Comparison of ENCODE assay signal across 1 cellular context in the genomic region with DNA sequence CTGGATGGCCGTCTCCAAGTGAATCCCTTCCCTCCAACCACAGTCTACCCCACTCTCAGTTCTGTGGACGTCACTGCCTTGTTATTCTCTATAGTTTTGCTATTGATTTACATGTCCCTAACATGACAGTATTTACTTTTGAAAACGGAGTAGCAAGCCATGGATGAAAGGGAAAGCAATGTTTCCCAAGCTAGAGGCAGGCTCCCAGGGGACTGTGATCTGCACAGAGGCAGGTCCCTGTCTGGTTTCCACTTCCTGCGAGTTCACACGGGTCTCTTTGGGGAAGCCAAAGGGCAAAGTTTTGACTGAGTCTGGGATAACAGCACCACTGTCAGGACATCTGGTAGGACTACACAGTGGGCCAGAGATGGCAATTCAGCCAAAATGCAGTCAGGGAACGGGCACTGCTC.
TF ChIP-seq lines count a peak whose summit lies in the region.

No MANE protein-coding gene starts in this region.

TF ChIP-seq in HepG2, 621 proteins besides CTCF, POLR2A, EP300 and RAD21 (continued from another document and continues in another):
- TF ChIP-seq, protein P1, sequence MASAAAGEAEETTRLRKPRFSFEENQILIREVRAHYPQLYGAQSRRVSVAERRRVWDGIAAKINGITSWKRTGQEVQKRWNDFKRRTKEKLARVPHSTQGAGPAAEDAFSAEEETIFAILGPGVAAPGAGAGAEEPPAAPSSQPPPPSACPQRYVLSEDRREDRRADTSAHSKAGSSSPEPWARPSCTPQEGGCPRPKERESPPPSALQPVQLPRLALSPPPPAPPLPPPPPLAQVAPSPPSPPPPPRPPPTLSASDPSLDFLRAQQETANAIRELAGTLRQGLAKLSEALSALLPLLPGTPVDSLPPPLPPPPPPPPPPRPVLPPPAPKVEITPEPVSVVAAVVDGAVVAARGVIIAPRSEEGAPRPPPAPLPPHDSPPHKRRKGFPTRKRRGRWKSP (CRISPR knock-in tag; IDR thresholded peaks at IDR 0.05) = no peak
- TF ChIP-seq, protein P2, sequence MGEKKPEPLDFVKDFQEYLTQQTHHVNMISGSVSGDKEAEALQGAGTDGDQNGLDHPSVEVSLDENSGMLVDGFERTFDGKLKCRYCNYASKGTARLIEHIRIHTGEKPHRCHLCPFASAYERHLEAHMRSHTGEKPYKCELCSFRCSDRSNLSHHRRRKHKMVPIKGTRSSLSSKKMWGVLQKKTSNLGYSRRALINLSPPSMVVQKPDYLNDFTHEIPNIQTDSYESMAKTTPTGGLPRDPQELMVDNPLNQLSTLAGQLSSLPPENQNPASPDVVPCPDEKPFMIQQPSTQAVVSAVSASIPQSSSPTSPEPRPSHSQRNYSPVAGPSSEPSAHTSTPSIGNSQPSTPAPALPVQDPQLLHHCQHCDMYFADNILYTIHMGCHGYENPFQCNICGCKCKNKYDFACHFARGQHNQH (CRISPR knock-in tag; IDR thresholded peaks at IDR 0.05) = no peak
- TF ChIP-seq, protein P3, sequence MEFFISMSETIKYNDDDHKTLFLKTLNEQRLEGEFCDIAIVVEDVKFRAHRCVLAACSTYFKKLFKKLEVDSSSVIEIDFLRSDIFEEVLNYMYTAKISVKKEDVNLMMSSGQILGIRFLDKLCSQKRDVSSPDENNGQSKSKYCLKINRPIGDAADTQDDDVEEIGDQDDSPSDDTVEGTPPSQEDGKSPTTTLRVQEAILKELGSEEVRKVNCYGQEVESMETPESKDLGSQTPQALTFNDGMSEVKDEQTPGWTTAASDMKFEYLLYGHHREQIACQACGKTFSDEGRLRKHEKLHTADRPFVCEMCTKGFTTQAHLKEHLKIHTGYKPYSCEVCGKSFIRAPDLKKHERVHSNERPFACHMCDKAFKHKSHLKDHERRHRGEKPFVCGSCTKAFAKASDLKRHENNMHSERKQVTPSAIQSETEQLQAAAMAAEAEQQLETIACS (CRISPR knock-in tag; IDR thresholded peaks at IDR 0.05) = no peak
- TF ChIP-seq SYNCRIP (IDR thresholded peaks at IDR 0.05; ENCODE audit: insufficient read depth, low read depth, low read length) (no peak), ZNF333 (CRISPR knock-in tag; IDR thresholded peaks at IDR 0.05; ENCODE audit: borderline replicate concordance) (no peak), ZBTB7B (CRISPR knock-in tag; IDR thresholded peaks at IDR 0.05) (no peak), ZKSCAN1 (IDR thresholded peaks at IDR 0.05; ENCODE audit: low read length) (no peak), ZSCAN25 (CRISPR knock-in tag; IDR thresholded peaks at IDR 0.05) (no peak), NFIB (CRISPR knock-in tag; IDR thresholded peaks at IDR 0.05; ENCODE audit: borderline replicate concordance) (no peak), ZNF326 (CRISPR knock-in tag; IDR thresholded peaks at IDR 0.05; ENCODE audit: borderline replicate concordance) (no peak), ATF1 (CRISPR knock-in tag; IDR thresholded peaks at IDR 0.05) (no peak), NR1H2 (CRISPR knock-in tag; IDR thresholded peaks at IDR 0.05; ENCODE audit: borderline replicate concordance, low read depth) (no peak), HOXD1 (CRISPR knock-in tag; IDR thresholded peaks at IDR 0.05) (no peak), ZNF83 (CRISPR knock-in tag; IDR thresholded peaks at IDR 0.05; ENCODE audit: borderline replicate concordance) (no peak), SAP130 (CRISPR knock-in tag; IDR thresholded peaks at IDR 0.05; ENCODE audit: low read depth) (peak; percentile 44; the same call in 1 of the 2 replicates), ARHGAP35 (CRISPR knock-in tag; IDR thresholded peaks at IDR 0.05; ENCODE audit: borderline replicate concordance) (no peak), MXI1 (IDR thresholded peaks at IDR 0.05; ENCODE audit: borderline replicate concordance, low read depth, low read length) (no peak), BRD4 (CRISPR knock-in tag; IDR thresholded peaks at IDR 0.05) (no peak), REL (CRISPR knock-in tag; conservative IDR thresholded peaks at IDR 0.05) (no peak), CHD2 (IDR thresholded peaks at IDR 0.05; ENCODE audit: low read depth, low read length) (no peak), SMAD9 (CRISPR knock-in tag; IDR thresholded peaks at IDR 0.05) (no peak), ZNF317 (CRISPR knock-in tag; IDR thresholded peaks at IDR 0.05) (no peak), ZNF160 (CRISPR knock-in tag; IDR thresholded peaks at IDR 0.05) (no peak), ZNF292 (CRISPR knock-in tag; IDR thresholded peaks at IDR 0.05; ENCODE audit: borderline replicate concordance, low read depth) (peak; percentile 59; the same call in 1 of the 2 replicates), ZNF879 (CRISPR knock-in tag; IDR thresholded peaks at IDR 0.05) (no peak), ZNF660 (CRISPR knock-in tag; IDR thresholded peaks at IDR 0.05; ENCODE audit: borderline replicate concordance, low read depth) (no peak), ZNF234 (CRISPR knock-in tag; conservative IDR thresholded peaks at IDR 0.05) (no peak), XRCC5 (optimal IDR thresholded peaks at IDR 0.05; ENCODE audit: low read length) (peak; percentile 49), SNAI1 (CRISPR knock-in tag; IDR thresholded peaks at IDR 0.05; ENCODE audit: borderline replicate concordance) (no peak), GTF3A (CRISPR knock-in tag; conservative IDR thresholded peaks at IDR 0.05) (no peak), STAG1 (CRISPR knock-in tag; IDR thresholded peaks at IDR 0.05) (peak; percentile 68)
- TF ChIP-seq, protein P4, sequence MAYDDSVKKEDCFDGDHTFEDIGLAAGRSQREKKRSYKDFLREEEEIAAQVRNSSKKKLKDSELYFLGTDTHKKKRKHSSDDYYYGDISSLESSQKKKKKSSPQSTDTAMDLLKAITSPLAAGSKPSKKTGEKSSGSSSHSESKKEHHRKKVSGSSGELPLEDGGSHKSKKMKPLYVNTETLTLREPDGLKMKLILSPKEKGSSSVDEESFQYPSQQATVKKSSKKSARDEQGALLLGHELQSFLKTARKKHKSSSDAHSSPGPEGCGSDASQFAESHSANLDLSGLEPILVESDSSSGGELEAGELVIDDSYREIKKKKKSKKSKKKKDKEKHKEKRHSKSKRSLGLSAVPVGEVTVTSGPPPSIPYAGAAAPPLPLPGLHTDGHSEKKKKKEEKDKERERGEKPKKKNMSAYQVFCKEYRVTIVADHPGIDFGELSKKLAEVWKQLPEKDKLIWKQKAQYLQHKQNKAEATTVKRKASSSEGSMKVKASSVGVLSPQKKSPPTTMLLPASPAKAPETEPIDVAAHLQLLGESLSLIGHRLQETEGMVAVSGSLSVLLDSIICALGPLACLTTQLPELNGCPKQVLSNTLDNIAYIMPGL (CRISPR knock-in tag; IDR thresholded peaks at IDR 0.05; ENCODE audit: borderline replicate concordance in 1 of 2, low read depth in 1 of 2) = peak in 1 of 2 experiments; percentile 30; a peak in 2 of 4 replicates
- TF ChIP-seq, protein P5, sequence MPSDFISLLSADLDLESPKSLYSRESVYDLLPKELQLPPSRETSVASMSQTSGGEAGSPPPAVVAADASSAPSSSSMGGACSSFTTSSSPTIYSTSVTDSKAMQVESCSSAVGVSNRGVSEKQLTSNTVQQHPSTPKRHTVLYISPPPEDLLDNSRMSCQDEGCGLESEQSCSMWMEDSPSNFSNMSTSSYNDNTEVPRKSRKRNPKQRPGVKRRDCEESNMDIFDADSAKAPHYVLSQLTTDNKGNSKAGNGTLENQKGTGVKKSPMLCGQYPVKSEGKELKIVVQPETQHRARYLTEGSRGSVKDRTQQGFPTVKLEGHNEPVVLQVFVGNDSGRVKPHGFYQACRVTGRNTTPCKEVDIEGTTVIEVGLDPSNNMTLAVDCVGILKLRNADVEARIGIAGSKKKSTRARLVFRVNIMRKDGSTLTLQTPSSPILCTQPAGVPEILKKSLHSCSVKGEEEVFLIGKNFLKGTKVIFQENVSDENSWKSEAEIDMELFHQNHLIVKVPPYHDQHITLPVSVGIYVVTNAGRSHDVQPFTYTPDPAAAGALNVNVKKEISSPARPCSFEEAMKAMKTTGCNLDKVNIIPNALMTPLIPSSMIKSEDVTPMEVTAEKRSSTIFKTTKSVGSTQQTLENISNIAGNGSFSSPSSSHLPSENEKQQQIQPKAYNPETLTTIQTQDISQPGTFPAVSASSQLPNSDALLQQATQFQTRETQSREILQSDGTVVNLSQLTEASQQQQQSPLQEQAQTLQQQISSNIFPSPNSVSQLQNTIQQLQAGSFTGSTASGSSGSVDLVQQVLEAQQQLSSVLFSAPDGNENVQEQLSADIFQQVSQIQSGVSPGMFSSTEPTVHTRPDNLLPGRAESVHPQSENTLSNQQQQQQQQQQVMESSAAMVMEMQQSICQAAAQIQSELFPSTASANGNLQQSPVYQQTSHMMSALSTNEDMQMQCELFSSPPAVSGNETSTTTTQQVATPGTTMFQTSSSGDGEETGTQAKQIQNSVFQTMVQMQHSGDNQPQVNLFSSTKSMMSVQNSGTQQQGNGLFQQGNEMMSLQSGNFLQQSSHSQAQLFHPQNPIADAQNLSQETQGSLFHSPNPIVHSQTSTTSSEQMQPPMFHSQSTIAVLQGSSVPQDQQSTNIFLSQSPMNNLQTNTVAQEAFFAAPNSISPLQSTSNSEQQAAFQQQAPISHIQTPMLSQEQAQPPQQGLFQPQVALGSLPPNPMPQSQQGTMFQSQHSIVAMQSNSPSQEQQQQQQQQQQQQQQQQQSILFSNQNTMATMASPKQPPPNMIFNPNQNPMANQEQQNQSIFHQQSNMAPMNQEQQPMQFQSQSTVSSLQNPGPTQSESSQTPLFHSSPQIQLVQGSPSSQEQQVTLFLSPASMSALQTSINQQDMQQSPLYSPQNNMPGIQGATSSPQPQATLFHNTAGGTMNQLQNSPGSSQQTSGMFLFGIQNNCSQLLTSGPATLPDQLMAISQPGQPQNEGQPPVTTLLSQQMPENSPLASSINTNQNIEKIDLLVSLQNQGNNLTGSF (CRISPR knock-in tag; IDR thresholded peaks at IDR 0.05) = no peak
- TF ChIP-seq, protein P6, sequence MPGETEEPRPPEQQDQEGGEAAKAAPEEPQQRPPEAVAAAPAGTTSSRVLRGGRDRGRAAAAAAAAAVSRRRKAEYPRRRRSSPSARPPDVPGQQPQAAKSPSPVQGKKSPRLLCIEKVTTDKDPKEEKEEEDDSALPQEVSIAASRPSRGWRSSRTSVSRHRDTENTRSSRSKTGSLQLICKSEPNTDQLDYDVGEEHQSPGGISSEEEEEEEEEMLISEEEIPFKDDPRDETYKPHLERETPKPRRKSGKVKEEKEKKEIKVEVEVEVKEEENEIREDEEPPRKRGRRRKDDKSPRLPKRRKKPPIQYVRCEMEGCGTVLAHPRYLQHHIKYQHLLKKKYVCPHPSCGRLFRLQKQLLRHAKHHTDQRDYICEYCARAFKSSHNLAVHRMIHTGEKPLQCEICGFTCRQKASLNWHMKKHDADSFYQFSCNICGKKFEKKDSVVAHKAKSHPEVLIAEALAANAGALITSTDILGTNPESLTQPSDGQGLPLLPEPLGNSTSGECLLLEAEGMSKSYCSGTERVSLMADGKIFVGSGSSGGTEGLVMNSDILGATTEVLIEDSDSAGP (CRISPR knock-in tag; IDR thresholded peaks at IDR 0.05; ENCODE audit: borderline replicate concordance) = no peak
- TF ChIP-seq, protein P7, sequence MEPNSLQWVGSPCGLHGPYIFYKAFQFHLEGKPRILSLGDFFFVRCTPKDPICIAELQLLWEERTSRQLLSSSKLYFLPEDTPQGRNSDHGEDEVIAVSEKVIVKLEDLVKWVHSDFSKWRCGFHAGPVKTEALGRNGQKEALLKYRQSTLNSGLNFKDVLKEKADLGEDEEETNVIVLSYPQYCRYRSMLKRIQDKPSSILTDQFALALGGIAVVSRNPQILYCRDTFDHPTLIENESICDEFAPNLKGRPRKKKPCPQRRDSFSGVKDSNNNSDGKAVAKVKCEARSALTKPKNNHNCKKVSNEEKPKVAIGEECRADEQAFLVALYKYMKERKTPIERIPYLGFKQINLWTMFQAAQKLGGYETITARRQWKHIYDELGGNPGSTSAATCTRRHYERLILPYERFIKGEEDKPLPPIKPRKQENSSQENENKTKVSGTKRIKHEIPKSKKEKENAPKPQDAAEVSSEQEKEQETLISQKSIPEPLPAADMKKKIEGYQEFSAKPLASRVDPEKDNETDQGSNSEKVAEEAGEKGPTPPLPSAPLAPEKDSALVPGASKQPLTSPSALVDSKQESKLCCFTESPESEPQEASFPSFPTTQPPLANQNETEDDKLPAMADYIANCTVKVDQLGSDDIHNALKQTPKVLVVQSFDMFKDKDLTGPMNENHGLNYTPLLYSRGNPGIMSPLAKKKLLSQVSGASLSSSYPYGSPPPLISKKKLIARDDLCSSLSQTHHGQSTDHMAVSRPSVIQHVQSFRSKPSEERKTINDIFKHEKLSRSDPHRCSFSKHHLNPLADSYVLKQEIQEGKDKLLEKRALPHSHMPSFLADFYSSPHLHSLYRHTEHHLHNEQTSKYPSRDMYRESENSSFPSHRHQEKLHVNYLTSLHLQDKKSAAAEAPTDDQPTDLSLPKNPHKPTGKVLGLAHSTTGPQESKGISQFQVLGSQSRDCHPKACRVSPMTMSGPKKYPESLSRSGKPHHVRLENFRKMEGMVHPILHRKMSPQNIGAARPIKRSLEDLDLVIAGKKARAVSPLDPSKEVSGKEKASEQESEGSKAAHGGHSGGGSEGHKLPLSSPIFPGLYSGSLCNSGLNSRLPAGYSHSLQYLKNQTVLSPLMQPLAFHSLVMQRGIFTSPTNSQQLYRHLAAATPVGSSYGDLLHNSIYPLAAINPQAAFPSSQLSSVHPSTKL (CRISPR knock-in tag; IDR thresholded peaks at IDR 0.05) = 0 out of 2 replicates have a peak, but pooled peaks have one; percentile 19
- TF ChIP-seq, protein P8, sequence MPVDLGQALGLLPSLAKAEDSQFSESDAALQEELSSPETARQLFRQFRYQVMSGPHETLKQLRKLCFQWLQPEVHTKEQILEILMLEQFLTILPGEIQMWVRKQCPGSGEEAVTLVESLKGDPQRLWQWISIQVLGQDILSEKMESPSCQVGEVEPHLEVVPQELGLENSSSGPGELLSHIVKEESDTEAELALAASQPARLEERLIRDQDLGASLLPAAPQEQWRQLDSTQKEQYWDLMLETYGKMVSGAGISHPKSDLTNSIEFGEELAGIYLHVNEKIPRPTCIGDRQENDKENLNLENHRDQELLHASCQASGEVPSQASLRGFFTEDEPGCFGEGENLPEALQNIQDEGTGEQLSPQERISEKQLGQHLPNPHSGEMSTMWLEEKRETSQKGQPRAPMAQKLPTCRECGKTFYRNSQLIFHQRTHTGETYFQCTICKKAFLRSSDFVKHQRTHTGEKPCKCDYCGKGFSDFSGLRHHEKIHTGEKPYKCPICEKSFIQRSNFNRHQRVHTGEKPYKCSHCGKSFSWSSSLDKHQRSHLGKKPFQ (CRISPR knock-in tag; IDR thresholded peaks at IDR 0.05; ENCODE audit: insufficient replicate concordance) = no peak
- TF ChIP-seq, protein P9, sequence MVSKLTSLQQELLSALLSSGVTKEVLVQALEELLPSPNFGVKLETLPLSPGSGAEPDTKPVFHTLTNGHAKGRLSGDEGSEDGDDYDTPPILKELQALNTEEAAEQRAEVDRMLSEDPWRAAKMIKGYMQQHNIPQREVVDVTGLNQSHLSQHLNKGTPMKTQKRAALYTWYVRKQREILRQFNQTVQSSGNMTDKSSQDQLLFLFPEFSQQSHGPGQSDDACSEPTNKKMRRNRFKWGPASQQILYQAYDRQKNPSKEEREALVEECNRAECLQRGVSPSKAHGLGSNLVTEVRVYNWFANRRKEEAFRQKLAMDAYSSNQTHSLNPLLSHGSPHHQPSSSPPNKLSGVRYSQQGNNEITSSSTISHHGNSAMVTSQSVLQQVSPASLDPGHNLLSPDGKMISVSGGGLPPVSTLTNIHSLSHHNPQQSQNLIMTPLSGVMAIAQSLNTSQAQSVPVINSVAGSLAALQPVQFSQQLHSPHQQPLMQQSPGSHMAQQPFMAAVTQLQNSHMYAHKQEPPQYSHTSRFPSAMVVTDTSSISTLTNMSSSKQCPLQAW (CRISPR knock-in tag; IDR thresholded peaks at IDR 0.05) = no peak
